7 cellular contexts compared by ENCODE assay signal in genomic region chr5:138466058-138466899, GRCh38. TPM values are rescaled to one million over a fixed set of nuclear protein-coding genes. Genes with fewer than 3 reads are reported as not detected.
DNase-seq lines count a peak whose midpoint lies in the region; ATAC-seq, FAIRE-seq and TF ChIP-seq lines count a peak whose summit lies in the region.

No MANE protein-coding gene starts in this region.

- TF ChIP-seq CTCF in WTC11 (IDR thresholded peaks at IDR 0.05) (no peak), epithelial cell of proximal tubule (conservative IDR thresholded peaks at IDR 0.05; ENCODE audit: low read depth, low read length) (no peak), pancreas (IDR thresholded peaks at IDR 0.05) (no peak)

- ATAC-seq in WTC11 (no peak), pancreas (peak; percentile 2 to 20 (median 6))

- H3K27ac ChIP-seq in pancreas: peak overlapping the region; percentile 9 to 97 (median 32)

- intact Hi-C loops in pancreas (cut with DNase I): no loop called here

- H3K9me3 Mint-ChIP-seq in WTC11: no peaks in the 10 kb centered on the region

- no peaks in the 10 kb centered on the region for H3K27me3 ChIP-seq in pancreas

- POLR2A ChIA-PET in WTC11 (lab: Charles Lee): interaction anchor here (1.1 to 3.3 kb wide), 7 partner anchors 15 to 113 kb away, joined by 3 to 28 read pairs (median 13); partner anchors contain the start of genes ETF1 and HSPA9

- CTCF ChIA-PET in WTC11 (lab: Charles Lee): interaction anchor here (0.9 to 13.9 kb wide), 8 partner anchors 11 to 114 kb away, joined by 3 to 254 read pairs (median 7); partner anchors contain the start of gene ETF1

- peak overlapping the region; percentile 87 for H3K4me3 ChIP-seq in epithelial cell of proximal tubule (ENCODE audit: low read depth, low read length)
- H3K4me3 ChIP-seq in pancreas: peak overlapping the region; percentile 62 to 90 (median 74)

- 0 out of 2 replicates have a peak, but pooled peaks cover 6% of the 10 kb centered on the region for H3K4me1 Mint-ChIP-seq in WTC11

- FAIRE-seq in pancreas (lab: Jason Lieb, UNC): no peak

- H3K27ac Mint-ChIP-seq in WTC11: no peak overlapping the region

- peaks cover 4 to 16% (median 9%) of the 10 kb centered on the region in 3 donors for H3K4me1 ChIP-seq in pancreas

- no peaks in the 10 kb centered on the region for H3K9me3 ChIP-seq in pancreas

- peak; percentile 10 for DNase-seq in HCEC 1CT
- DNase-seq in WTC11 (ENCODE audit: low spot score): no peak
- DNase-seq in epithelial cell of proximal tubule (ENCODE audit: low read depth): no peak
- peak; percentile 72 to 86 (median 76) for DNase-seq in pancreas
- no peak for DNase-seq in NCI-H2196 treated with DMSO at 0.1 percent for 48 hours (lab: John Stamatoyannopoulos, UW; ENCODE audit: unreplicated experiment)
- no peak for DNase-seq in putamen (ENCODE audit: low spot score)
- no peak for DNase-seq in NCI-H1105 (lab: John Stamatoyannopoulos, UW)

- no peaks in the 10 kb centered on the region for H3K36me3 ChIP-seq in pancreas

- 4 to 5% methylated on average over 44 of the region's 44 CpGs for WGBS in pancreas, 2 donors

- H3K4me3 Mint-ChIP-seq in WTC11: peak overlapping the region; percentile 72

- H3K27me3 Mint-ChIP-seq in WTC11 (ENCODE audit: low read depth): peaks cover 34% of the 10 kb centered on the region

- H3K36me3 Mint-ChIP-seq in WTC11: peaks cover 22% of the 10 kb centered on the region

TF ChIP-seq in WTC11, 78 proteins besides CTCF, POLR2A, EP300 and RAD21 (continues in another document):
- 0 out of 2 replicates have a peak, but pooled peaks have one; percentile 39 for TF ChIP-seq CBFB (CRISPR knock-in tag; IDR thresholded peaks at IDR 0.05; ENCODE audit: low read depth)
- 0 out of 2 replicates have a peak, but pooled peaks have one; percentile 51 for TF ChIP-seq ETV6 (CRISPR knock-in tag; IDR thresholded peaks at IDR 0.05)
- TF ChIP-seq, protein P1, sequence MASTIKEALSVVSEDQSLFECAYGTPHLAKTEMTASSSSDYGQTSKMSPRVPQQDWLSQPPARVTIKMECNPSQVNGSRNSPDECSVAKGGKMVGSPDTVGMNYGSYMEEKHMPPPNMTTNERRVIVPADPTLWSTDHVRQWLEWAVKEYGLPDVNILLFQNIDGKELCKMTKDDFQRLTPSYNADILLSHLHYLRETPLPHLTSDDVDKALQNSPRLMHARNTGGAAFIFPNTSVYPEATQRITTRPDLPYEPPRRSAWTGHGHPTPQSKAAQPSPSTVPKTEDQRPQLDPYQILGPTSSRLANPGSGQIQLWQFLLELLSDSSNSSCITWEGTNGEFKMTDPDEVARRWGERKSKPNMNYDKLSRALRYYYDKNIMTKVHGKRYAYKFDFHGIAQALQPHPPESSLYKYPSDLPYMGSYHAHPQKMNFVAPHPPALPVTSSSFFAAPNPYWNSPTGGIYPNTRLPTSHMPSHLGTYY (CRISPR knock-in tag; IDR thresholded peaks at IDR 0.05): 0 out of 2 replicates have a peak, but pooled peaks have one; percentile 14
- peak; percentile 68; the same call in 1 of the 2 replicates for TF ChIP-seq GABPB1 (CRISPR knock-in tag; IDR thresholded peaks at IDR 0.05)
- no peak for TF ChIP-seq ESRRA (CRISPR knock-in tag; IDR thresholded peaks at IDR 0.05; ENCODE audit: borderline replicate concordance)
- no peak for TF ChIP-seq HMGA2 (CRISPR knock-in tag; IDR thresholded peaks at IDR 0.05)
- no peak for TF ChIP-seq ZNF263 (CRISPR knock-in tag; IDR thresholded peaks at IDR 0.05; ENCODE audit: low read depth)
- TF ChIP-seq NFATC4 (CRISPR knock-in tag; IDR thresholded peaks at IDR 0.05): peak; percentile 61; the same call in 1 of the 2 replicates
- no peak for TF ChIP-seq NFYB (CRISPR knock-in tag; conservative IDR thresholded peaks at IDR 0.05; ENCODE audit: low read depth)
- TF ChIP-seq, protein P2, sequence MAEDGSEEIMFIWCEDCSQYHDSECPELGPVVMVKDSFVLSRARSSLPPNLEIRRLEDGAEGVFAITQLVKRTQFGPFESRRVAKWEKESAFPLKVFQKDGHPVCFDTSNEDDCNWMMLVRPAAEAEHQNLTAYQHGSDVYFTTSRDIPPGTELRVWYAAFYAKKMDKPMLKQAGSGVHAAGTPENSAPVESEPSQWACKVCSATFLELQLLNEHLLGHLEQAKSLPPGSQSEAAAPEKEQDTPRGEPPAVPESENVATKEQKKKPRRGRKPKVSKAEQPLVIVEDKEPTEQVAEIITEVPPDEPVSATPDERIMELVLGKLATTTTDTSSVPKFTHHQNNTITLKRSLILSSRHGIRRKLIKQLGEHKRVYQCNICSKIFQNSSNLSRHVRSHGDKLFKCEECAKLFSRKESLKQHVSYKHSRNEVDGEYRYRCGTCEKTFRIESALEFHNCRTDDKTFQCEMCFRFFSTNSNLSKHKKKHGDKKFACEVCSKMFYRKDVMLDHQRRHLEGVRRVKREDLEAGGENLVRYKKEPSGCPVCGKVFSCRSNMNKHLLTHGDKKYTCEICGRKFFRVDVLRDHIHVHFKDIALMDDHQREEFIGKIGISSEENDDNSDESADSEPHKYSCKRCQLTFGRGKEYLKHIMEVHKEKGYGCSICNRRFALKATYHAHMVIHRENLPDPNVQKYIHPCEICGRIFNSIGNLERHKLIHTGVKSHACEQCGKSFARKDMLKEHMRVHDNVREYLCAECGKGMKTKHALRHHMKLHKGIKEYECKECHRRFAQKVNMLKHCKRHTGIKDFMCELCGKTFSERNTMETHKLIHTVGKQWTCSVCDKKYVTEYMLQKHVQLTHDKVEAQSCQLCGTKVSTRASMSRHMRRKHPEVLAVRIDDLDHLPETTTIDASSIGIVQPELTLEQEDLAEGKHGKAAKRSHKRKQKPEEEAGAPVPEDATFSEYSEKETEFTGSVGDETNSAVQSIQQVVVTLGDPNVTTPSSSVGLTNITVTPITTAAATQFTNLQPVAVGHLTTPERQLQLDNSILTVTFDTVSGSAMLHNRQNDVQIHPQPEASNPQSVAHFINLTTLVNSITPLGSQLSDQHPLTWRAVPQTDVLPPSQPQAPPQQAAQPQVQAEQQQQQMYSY (CRISPR knock-in tag; IDR thresholded peaks at IDR 0.05): no peak
- no peak for TF ChIP-seq ZNF671 (CRISPR knock-in tag; IDR thresholded peaks at IDR 0.05)
- no peak for TF ChIP-seq GTF2I (CRISPR knock-in tag; conservative IDR thresholded peaks at IDR 0.05)
- TF ChIP-seq, protein P3, sequence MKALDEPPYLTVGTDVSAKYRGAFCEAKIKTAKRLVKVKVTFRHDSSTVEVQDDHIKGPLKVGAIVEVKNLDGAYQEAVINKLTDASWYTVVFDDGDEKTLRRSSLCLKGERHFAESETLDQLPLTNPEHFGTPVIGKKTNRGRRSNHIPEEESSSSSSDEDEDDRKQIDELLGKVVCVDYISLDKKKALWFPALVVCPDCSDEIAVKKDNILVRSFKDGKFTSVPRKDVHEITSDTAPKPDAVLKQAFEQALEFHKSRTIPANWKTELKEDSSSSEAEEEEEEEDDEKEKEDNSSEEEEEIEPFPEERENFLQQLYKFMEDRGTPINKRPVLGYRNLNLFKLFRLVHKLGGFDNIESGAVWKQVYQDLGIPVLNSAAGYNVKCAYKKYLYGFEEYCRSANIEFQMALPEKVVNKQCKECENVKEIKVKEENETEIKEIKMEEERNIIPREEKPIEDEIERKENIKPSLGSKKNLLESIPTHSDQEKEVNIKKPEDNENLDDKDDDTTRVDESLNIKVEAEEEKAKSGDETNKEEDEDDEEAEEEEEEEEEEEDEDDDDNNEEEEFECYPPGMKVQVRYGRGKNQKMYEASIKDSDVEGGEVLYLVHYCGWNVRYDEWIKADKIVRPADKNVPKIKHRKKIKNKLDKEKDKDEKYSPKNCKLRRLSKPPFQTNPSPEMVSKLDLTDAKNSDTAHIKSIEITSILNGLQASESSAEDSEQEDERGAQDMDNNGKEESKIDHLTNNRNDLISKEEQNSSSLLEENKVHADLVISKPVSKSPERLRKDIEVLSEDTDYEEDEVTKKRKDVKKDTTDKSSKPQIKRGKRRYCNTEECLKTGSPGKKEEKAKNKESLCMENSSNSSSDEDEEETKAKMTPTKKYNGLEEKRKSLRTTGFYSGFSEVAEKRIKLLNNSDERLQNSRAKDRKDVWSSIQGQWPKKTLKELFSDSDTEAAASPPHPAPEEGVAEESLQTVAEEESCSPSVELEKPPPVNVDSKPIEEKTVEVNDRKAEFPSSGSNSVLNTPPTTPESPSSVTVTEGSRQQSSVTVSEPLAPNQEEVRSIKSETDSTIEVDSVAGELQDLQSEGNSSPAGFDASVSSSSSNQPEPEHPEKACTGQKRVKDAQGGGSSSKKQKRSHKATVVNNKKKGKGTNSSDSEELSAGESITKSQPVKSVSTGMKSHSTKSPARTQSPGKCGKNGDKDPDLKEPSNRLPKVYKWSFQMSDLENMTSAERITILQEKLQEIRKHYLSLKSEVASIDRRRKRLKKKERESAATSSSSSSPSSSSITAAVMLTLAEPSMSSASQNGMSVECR (CRISPR knock-in tag; IDR thresholded peaks at IDR 0.05; ENCODE audit: borderline replicate concordance): peak; percentile 16; the same call in 1 of the 2 replicates
- peak; percentile 85 for TF ChIP-seq EMX1 (CRISPR knock-in tag; IDR thresholded peaks at IDR 0.05)
- no peak for TF ChIP-seq CREB1 (CRISPR knock-in tag; IDR thresholded peaks at IDR 0.05)
- no peak for TF ChIP-seq CREM (CRISPR knock-in tag; IDR thresholded peaks at IDR 0.05)
- TF ChIP-seq JAZF1 (CRISPR knock-in tag; IDR thresholded peaks at IDR 0.05): no peak
- peak; percentile 4; the same call in 1 of the 2 replicates for TF ChIP-seq PRRX2 (CRISPR knock-in tag; IDR thresholded peaks at IDR 0.05)

RNA-seq across cellular contexts. Expression of gene EGR1, which starts 1.0 kb away (rescaled TPM):
- total RNA-seq in WTC11 (2021) (15.7 to 30.0 TPM (median 28.5 TPM) in 3 replicates), epithelial cell of proximal tubule (2.2 and 6.7 TPM in 2 replicates), pancreas (10 to 100 TPM; 16.4 to 33.0 (median 26.9) TPM)
- 100 to 1,000 TPM in 1 of 2 donors, 10 to 100 TPM in 1; 41.0 to 120 TPM for polyA plus RNA-seq in pancreas

RNA-seq across cellular contexts. Expression of gene REEP2, which starts 27.4 kb away (rescaled TPM):
- total RNA-seq in WTC11 (2021) (47.7 to 51.1 TPM (median 50.9 TPM) in 3 replicates), epithelial cell of proximal tubule (9.9 and 30.6 TPM in 2 replicates), pancreas (1 to 10 TPM in 3 of 6 donors, under 1 TPM in 3; 0.41 to 3.3 (median 1.3) TPM)
- 10 to 100 TPM; 12.4 to 22.6 TPM for polyA plus RNA-seq in pancreas

Comparison
In these comparisons a context has a peak if more than half of its experiments do, and no peak if none do; other contexts are left out.
1. DNase-seq: peak in HCEC 1CT (single experiment) and pancreas (6 of 6); none in WTC11 (single experiment), epithelial cell of proximal tubule (single experiment), NCI-H2196 treated with DMSO at 0.1 percent for 48 hours (single experiment), putamen (single experiment) and NCI-H1105 (single experiment).